In the genomic region with DNA sequence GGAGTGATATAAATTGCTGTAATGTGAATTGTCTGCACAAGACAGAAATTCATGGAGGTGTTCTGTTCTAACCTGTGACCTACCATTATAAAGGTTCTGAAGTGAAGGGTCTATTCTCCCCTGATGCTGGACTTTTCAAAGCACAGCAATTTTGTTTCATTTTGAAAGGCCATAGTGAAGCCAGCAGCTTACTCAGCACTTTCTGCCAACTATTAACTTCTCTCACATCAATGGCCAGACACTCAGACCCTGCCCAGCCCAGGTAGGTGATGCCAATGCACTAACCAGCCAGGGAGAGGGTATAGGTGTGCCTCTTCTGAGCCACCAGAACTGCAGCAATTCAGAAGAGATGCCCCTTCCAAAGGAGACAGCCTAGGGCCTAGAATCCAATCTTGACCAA, we compare ENCODE assay signal across 1 cellular context.
TF ChIP-seq lines count a peak whose summit lies in the region.

No MANE protein-coding gene starts in this region.

TF ChIP-seq in A549, 52 proteins besides CTCF, POLR2A, EP300 and RAD21 (continued from another document):
- TF ChIP-seq, protein P1, sequence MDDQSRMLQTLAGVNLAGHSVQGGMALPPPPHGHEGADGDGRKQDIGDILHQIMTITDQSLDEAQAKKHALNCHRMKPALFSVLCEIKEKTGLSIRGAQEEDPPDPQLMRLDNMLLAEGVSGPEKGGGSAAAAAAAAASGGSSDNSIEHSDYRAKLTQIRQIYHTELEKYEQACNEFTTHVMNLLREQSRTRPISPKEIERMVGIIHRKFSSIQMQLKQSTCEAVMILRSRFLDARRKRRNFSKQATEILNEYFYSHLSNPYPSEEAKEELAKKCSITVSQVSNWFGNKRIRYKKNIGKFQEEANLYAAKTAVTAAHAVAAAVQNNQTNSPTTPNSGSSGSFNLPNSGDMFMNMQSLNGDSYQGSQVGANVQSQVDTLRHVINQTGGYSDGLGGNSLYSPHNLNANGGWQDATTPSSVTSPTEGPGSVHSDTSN (IDR thresholded peaks at IDR 0.05) = no peak
- TF ChIP-seq, protein P2, sequence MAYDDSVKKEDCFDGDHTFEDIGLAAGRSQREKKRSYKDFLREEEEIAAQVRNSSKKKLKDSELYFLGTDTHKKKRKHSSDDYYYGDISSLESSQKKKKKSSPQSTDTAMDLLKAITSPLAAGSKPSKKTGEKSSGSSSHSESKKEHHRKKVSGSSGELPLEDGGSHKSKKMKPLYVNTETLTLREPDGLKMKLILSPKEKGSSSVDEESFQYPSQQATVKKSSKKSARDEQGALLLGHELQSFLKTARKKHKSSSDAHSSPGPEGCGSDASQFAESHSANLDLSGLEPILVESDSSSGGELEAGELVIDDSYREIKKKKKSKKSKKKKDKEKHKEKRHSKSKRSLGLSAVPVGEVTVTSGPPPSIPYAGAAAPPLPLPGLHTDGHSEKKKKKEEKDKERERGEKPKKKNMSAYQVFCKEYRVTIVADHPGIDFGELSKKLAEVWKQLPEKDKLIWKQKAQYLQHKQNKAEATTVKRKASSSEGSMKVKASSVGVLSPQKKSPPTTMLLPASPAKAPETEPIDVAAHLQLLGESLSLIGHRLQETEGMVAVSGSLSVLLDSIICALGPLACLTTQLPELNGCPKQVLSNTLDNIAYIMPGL (CRISPR knock-in tag; IDR thresholded peaks at IDR 0.05; ENCODE audit: borderline replicate concordance) = no peak
- TF ChIP-seq ZC3H11A (IDR thresholded peaks at IDR 0.05) = no peak
- TF ChIP-seq TFCP2L1 (CRISPR knock-in tag; IDR thresholded peaks at IDR 0.05) = no peak
- TF ChIP-seq HOXB5 (CRISPR knock-in tag; IDR thresholded peaks at IDR 0.05) = no peak
TF ChIP-seq in A549: peak in this region for 1.
